ENCODE assay signal across 29 cellular contexts in the genomic region with DNA sequence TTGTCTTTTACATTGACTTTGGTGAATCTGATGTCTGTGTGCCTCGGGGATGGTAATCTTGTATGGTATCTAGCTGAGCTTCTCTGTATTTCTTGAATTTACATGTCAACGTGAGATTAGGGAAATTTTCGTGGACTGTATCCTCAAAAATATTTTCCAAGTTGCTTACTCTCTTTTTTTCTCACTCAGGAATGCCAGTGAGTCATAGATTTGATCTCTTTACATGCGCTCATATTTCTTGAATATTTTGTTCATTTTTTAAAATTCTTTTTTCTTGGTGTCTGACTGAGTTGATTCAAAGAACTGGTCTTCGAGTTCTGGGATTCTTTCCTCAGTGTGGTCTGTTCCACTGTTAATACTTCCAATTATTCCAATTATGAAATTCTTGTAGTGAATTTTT.
A peak's percentile ranks its signal among the peaks of the same experiment; 100 is the strongest.
DNase-seq lines count a peak whose midpoint lies in the region; ATAC-seq and TF ChIP-seq lines count a peak whose summit lies in the region.
"Had no signal": no experiment of that assay in that cellular context is flagged by ENCODE, and none has a peak within 500 bp of the region (broad histone marks: within the 10 kb centered on the region; RNA-seq: fewer than 3 reads in every experiment).

No MANE protein-coding gene starts in this region.

- CTCF ChIA-PET in activated CD4-positive, alpha-beta memory T cell treated with anti-CD3 and anti-CD28 coated beads, Interleukin-2, amount 10 ng/mL, durations not matched to agents 7 days and 5 days (lab: Charles Lee): no interaction called here

- H3K36me3 ChIP-seq in fibroblast of lung (ENCODE audit: control insufficient read depth, insufficient read depth, low read length): no peaks in the 10 kb centered on the region
- H3K36me3 ChIP-seq: BLaER1, heart left ventricle, lower lobe of right lung, SJSA1, stomach, thyroid gland had no signal

- H3K4me1 ChIP-seq in fibroblast of lung (ENCODE audit: control insufficient read depth, extremely low read depth, insufficient read depth, low read length): no peaks in the 10 kb centered on the region
- H3K4me1 ChIP-seq: BLaER1, lower lobe of right lung, SJSA1, thyroid gland had no signal

- ATAC-seq in GM18498 (IDR thresholded peaks at IDR 0.05; ENCODE audit: unreplicated experiment): no peak
- ATAC-seq: heart left ventricle; lower lobe of right lung; natural killer cell treated with Interleukin-12 subunit alpha and Interleukin-12 subunit beta and Interleukin-15 and Interleukin-18, amount 100 ng/mL, for 72 hours had no signal

- H3K4me3 ChIP-seq in fibroblast of lung (replicated peaks in 1 of 4; ENCODE audit: control extremely low read depth in 1 of 4, insufficient read depth in 1 of 4, low read depth in 3 of 4, low read length in 4 of 4): no peak overlapping the region
- no peak overlapping the region for H3K4me3 ChIP-seq in retinal pigment epithelial cell (ENCODE audit: low read length)
- H3K4me3 ChIP-seq: BLaER1, heart left ventricle, lower lobe of right lung, SJSA1, stomach, thyroid gland had no signal

- H3K4me1 Mint-ChIP-seq in HFFc6 (ENCODE audit: low read depth): peaks cover 12% of the 10 kb centered on the region
- no peaks in the 10 kb centered on the region for H3K4me1 Mint-ChIP-seq in activated CD4-positive, alpha-beta memory T cell treated with anti-CD3 and anti-CD28 coated beads, Interleukin-2, amount 10 ng/mL, durations not matched to agents 7 days and 5 days
- H3K4me1 Mint-ChIP-seq: central memory CD8-positive, alpha-beta T cell had no signal

- H3K27ac ChIP-seq in fibroblast of lung (ENCODE audit: insufficient read depth, low read length): no peak overlapping the region
- H3K27ac ChIP-seq: BLaER1, heart left ventricle, lower lobe of right lung, SJSA1, stomach, thyroid gland had no signal

- POLR2A ChIA-PET in activated CD4-positive, alpha-beta memory T cell treated with anti-CD3 and anti-CD28 coated beads, Interleukin-2, amount 10 ng/mL, durations not matched to agents 7 days and 5 days (lab: Charles Lee): no interaction called here

- DNase-seq in HFFc6 (peak; percentile 28), amniotic epithelial cell (ENCODE audit: low read depth) (peak; percentile 71), fibroblast of lung (ENCODE audit: low read depth in 2 of 2) (peak; percentile 19 to 62), retinal pigment epithelial cell (ENCODE audit: low read depth) (peak; percentile 59), DMS 273 treated with DMSO at 0.1 percent for 48 hours (lab: John Stamatoyannopoulos, UW) (no peak), T-helper 9 cell (no peak)
- DNase-seq in activated CD4-positive, alpha-beta memory T cell treated with anti-CD3 and anti-CD28 coated beads, Interleukin-2, amount 10 ng/mL, durations not matched to agents 7 days and 5 days: no peak
- DNase-seq: activated CD4-positive, alpha-beta T cell treated with anti-CD3 and anti-CD28 coated beads, Interleukin-2, amount 50 U/mL, for 4 hours; activated CD4-positive, CD25-positive, alpha-beta regulatory T cell; activated CD8-positive, alpha-beta memory T cell treated with anti-CD3 and anti-CD28 coated beads, Interleukin-2, amount 50 U/mL, for 4 hours; activated naive CD4-positive, alpha-beta T cell treated with anti-CD3 and anti-CD28 coated beads, Interleukin-2, amount 50 U/mL, for 16 hours; anterior cingulate cortex; DMS79 treated with DMSO at 0.1 percent for 48 hours; GOT3; heart left ventricle; kidney glomerular epithelial cell; lower lobe of right lung; NCI-H1105; NCI-H2029; NCI-H69; stimulated activated CD4-positive, alpha-beta T cell treated with anti-CD3 and anti-CD28 coated beads, Interleukin-2, amount 100 ng/mL, for 24 hours; stomach; T-helper 1 cell; thyroid gland had no signal

- no peaks in the 10 kb centered on the region for H3K27me3 ChIP-seq in fibroblast of lung (ENCODE audit: control insufficient read depth, insufficient read depth, low read length)
- H3K27me3 ChIP-seq: BLaER1, heart left ventricle, SJSA1, stomach, thyroid gland had no signal

- H2AFZ ChIP-seq in fibroblast of lung (ENCODE audit: low read length): no peak overlapping the region

- no peak for TF ChIP-seq CTCF in HFFc6 (IDR thresholded peaks at IDR 0.05)
- TF ChIP-seq CTCF in fibroblast of lung (conservative IDR thresholded peaks at IDR 0.05 in 1 of 2, IDR thresholded peaks at IDR 0.05 in 1 of 2; ENCODE audit: low read depth in 1 of 2, low read length in 2 of 2): no peak
- TF ChIP-seq CTCF in retinal pigment epithelial cell (conservative IDR thresholded peaks at IDR 0.05; ENCODE audit: low read depth, low read length): no peak

- H3K4me3 Mint-ChIP-seq in HFFc6: peak overlapping the region; percentile 7; the same call in 1 of the 2 replicates
- H3K4me3 Mint-ChIP-seq in activated CD4-positive, alpha-beta memory T cell treated with anti-CD3 and anti-CD28 coated beads, Interleukin-2, amount 10 ng/mL, durations not matched to agents 7 days and 5 days: no peak overlapping the region
- H3K4me3 Mint-ChIP-seq: central memory CD8-positive, alpha-beta T cell; natural killer cell treated with Interleukin-12 subunit alpha and Interleukin-12 subunit beta and Interleukin-15 and Interleukin-18, amount 100 ng/mL, for 72 hours had no signal

- H3K9me3 Mint-ChIP-seq in HFFc6: peaks cover 6% of the 10 kb centered on the region
- peaks cover 11% of the 10 kb centered on the region for H3K9me3 Mint-ChIP-seq in activated CD4-positive, alpha-beta memory T cell treated with anti-CD3 and anti-CD28 coated beads, Interleukin-2, amount 10 ng/mL, durations not matched to agents 7 days and 5 days

- no peaks in the 10 kb centered on the region for H3K27me3 Mint-ChIP-seq in HFFc6 (ENCODE audit: insufficient read depth)
- no peaks in the 10 kb centered on the region for H3K27me3 Mint-ChIP-seq in activated CD4-positive, alpha-beta memory T cell treated with anti-CD3 and anti-CD28 coated beads, Interleukin-2, amount 10 ng/mL, durations not matched to agents 7 days and 5 days
- H3K27me3 Mint-ChIP-seq: central memory CD8-positive, alpha-beta T cell had no signal

- H4K20me1 ChIP-seq in fibroblast of lung (ENCODE audit: control insufficient read depth, extremely low read depth, insufficient read depth, low read length): no peaks in the 10 kb centered on the region
- H4K20me1 ChIP-seq: BLaER1 had no signal

- H3K9me3 ChIP-seq in fibroblast of lung (ENCODE audit: control insufficient read depth, insufficient read depth, low read depth, low read length): no peaks in the 10 kb centered on the region
- H3K9me3 ChIP-seq: SJSA1, thyroid gland had no signal

- H3K36me3 Mint-ChIP-seq in HFFc6 (ENCODE audit: low read depth): peaks cover 35% of the 10 kb centered on the region
- no peaks in the 10 kb centered on the region for H3K36me3 Mint-ChIP-seq in activated CD4-positive, alpha-beta memory T cell treated with anti-CD3 and anti-CD28 coated beads, Interleukin-2, amount 10 ng/mL, durations not matched to agents 7 days and 5 days (ENCODE audit: low read depth)

- no peaks in the 10 kb centered on the region for H3K79me2 ChIP-seq in fibroblast of lung (ENCODE audit: control insufficient read depth, insufficient read depth, low read length)

- H3K9ac ChIP-seq in fibroblast of lung (ENCODE audit: insufficient read depth, low read length): no peak overlapping the region
- H3K9ac ChIP-seq: BLaER1 had no signal

- no peak overlapping the region for H3K4me2 ChIP-seq in fibroblast of lung (ENCODE audit: extremely low read depth, insufficient read depth, low read length)
- H3K4me2 ChIP-seq: BLaER1 had no signal

- H3K27ac Mint-ChIP-seq in HFFc6: peak overlapping the region; percentile 27; the same call in 1 of the 2 replicates
- no peak overlapping the region for H3K27ac Mint-ChIP-seq in activated CD4-positive, alpha-beta memory T cell treated with anti-CD3 and anti-CD28 coated beads, Interleukin-2, amount 10 ng/mL, durations not matched to agents 7 days and 5 days
- H3K27ac Mint-ChIP-seq: natural killer cell treated with Interleukin-12 subunit alpha and Interleukin-12 subunit beta and Interleukin-15 and Interleukin-18, amount 100 ng/mL, for 72 hours had no signal

Comparison
In these comparisons a context has a peak if more than half of its experiments do, and no peak if none do; other contexts are left out.
1. DNase-seq: peak in HFFc6 (single experiment), amniotic epithelial cell (single experiment), fibroblast of lung (2 of 2) and retinal pigment epithelial cell (single experiment); none in DMS 273 treated with DMSO at 0.1 percent for 48 hours (single experiment), T-helper 9 cell (single experiment) and activated CD4-positive, alpha-beta memory T cell treated with anti-CD3 and anti-CD28 coated beads, Interleukin-2, amount 10 ng/mL, durations not matched to agents 7 days and 5 days (single experiment).